ENCODE assay signal across 8 cellular contexts in genomic region chr9:110048473-110048975, GRCh38.
DNase-seq lines count a peak whose midpoint lies in the region; ATAC-seq and TF ChIP-seq lines count a peak whose summit lies in the region.

No MANE protein-coding gene starts in this region.

- ATAC-seq in HG02973 (IDR thresholded peaks at IDR 0.05; ENCODE audit: unreplicated experiment) (peak; percentile 68), lung (ENCODE audit: insufficient read depth, low FRiP score) (peak; percentile 89)

- peaks cover 6 to 12% of the 10 kb centered on the region in 2 donors for H3K4me1 ChIP-seq in lung (ENCODE audit: control insufficient read depth in 2 of 2, insufficient read depth in 2 of 2, low read length in 2 of 2)

- peaks cover 43% of the 10 kb centered on the region for H3K4me1 Mint-ChIP-seq in activated CD4-positive, alpha-beta T cell treated with anti-CD3 and anti-CD28 coated beads, Interleukin-2, amount 10 ng/mL, durations not matched to agents 7 days and 5 days

- H3K27ac Mint-ChIP-seq in activated CD4-positive, alpha-beta T cell treated with anti-CD3 and anti-CD28 coated beads, Interleukin-2, amount 10 ng/mL, durations not matched to agents 7 days and 5 days = peak overlapping the region; percentile 83

- POLR2A ChIA-PET in activated CD4-positive, alpha-beta T cell treated with anti-CD3 and anti-CD28 coated beads, Interleukin-2, amount 10 ng/mL, durations not matched to agents 7 days and 5 days (lab: Charles Lee) = interaction anchor here (0.8 kb wide), 1 partner anchor 100 kb away, joined by 3 read pairs; no protein-coding TSS in a partner anchor

- peaks cover 24% of the 10 kb centered on the region for H3K36me3 Mint-ChIP-seq in activated CD4-positive, alpha-beta T cell treated with anti-CD3 and anti-CD28 coated beads, Interleukin-2, amount 10 ng/mL, durations not matched to agents 7 days and 5 days (ENCODE audit: low read depth)

- TF ChIP-seq CTCF in dorsolateral prefrontal cortex (IDR thresholded peaks at IDR 0.05 in 54 of 56, conservative IDR thresholded peaks at IDR 0.05 in 2 of 56; ENCODE audit: low read depth in 1 of 56, partially characterized antibody in 56 of 56) = no peak
- no peak for TF ChIP-seq CTCF in lung (IDR thresholded peaks at IDR 0.05; ENCODE audit: control extremely low read depth, extremely low read depth)

- H3K4me3 ChIP-seq in dorsolateral prefrontal cortex = peak overlapping the region; percentile 42 to 82 (median 69)
- peak overlapping the region; percentile 88 for H3K4me3 ChIP-seq in lung

- no peaks in the 10 kb centered on the region for H3K36me3 ChIP-seq in lung (ENCODE audit: control insufficient read depth in 2 of 2, insufficient read depth in 2 of 2, low read length in 2 of 2)

- peaks cover 2% of the 10 kb centered on the region for H3K9me3 Mint-ChIP-seq in activated CD4-positive, alpha-beta T cell treated with anti-CD3 and anti-CD28 coated beads, Interleukin-2, amount 10 ng/mL, durations not matched to agents 7 days and 5 days

- H3K27ac ChIP-seq in dorsolateral prefrontal cortex (peak overlapping the region in 23 of 59 donors; percentile 2 to 76 (median 44)), lung (ENCODE audit: low read depth in 1 of 2, low read length in 1 of 2) (peak overlapping the region; percentile 91 to 100)

- peak overlapping the region; percentile 81 for H3K4me3 Mint-ChIP-seq in activated CD4-positive, alpha-beta T cell treated with anti-CD3 and anti-CD28 coated beads, Interleukin-2, amount 10 ng/mL, durations not matched to agents 7 days and 5 days

- H3K27me3 ChIP-seq in dorsolateral prefrontal cortex (no peaks in the 10 kb centered on the region), lung (ENCODE audit: control insufficient read depth, insufficient read depth) (no peaks in the 10 kb centered on the region)

- CTCF ChIA-PET in activated CD4-positive, alpha-beta T cell treated with anti-CD3 and anti-CD28 coated beads, Interleukin-2, amount 10 ng/mL, durations not matched to agents 7 days and 5 days (lab: Charles Lee) = interaction anchor here (0.7 to 1.5 kb wide), 4 partner anchors 9 to 161 kb away, joined by 3 to 4 read pairs (median 4); no protein-coding TSS in a partner anchor

- 0 to 1% methylated on average over 30 to 39 of the region's 39 CpGs for WGBS in lung, 2 donors

- peaks cover 4% of the 10 kb centered on the region for H3K27me3 Mint-ChIP-seq in activated CD4-positive, alpha-beta T cell treated with anti-CD3 and anti-CD28 coated beads, Interleukin-2, amount 10 ng/mL, durations not matched to agents 7 days and 5 days

- intact Hi-C loops in dorsolateral prefrontal cortex (cut with DNase I) = loop anchor here in 1 of 2 donors (5.0 kb wide), 1 partner anchor 81 kb away; no protein-coding TSS in a partner anchor

- peaks cover 0 to 4% of the 10 kb centered on the region in 2 donors for H3K9me3 ChIP-seq in lung (ENCODE audit: control insufficient read depth in 2 of 2, insufficient read depth in 1 of 2, low read length in 1 of 2)

- DNase-seq in NCI-H524 (lab: John Stamatoyannopoulos, UW) (peak; percentile 81 to 86), NCI-H524 treated with DMSO at 0.1 percent for 48 hours (lab: John Stamatoyannopoulos, UW) (no peak), NCI-H226 (peak; percentile 69), dorsolateral prefrontal cortex (peak in 5 of 10 donors; percentile 32 to 71 (median 65)), lung (ENCODE audit: low spot score) (peak; percentile 73)
- peak; percentile 86 for DNase-seq in activated CD4-positive, alpha-beta T cell treated with anti-CD3 and anti-CD28 coated beads, Interleukin-2, amount 10 ng/mL, durations not matched to agents 7 days and 5 days
- DNase-seq in stimulated activated CD4-positive, alpha-beta T cell treated with anti-CD3 and anti-CD28 coated beads, TNF-alpha, amount 100 ng/mL, for 48 hours (ENCODE audit: low read depth in 3 of 3) = peak; percentile 67 to 84 (median 67)
